ENCODE assay signal across 8 cellular contexts in genomic region chr4:18021720-18022571, GRCh38. TPM values are rescaled to one million over a fixed set of nuclear protein-coding genes. Genes with fewer than 3 reads are reported as not detected.
DNase-seq lines count a peak whose midpoint lies in the region; TF ChIP-seq lines count a peak whose summit lies in the region.

LCORL (minus strand) TSS chr4:18021755; CDS start chr4:18021751, 4 bp downstream.

- DNase-seq in GM04503 (ENCODE audit: low read depth) (peak; percentile 77), HEK293T (ENCODE audit: extremely low spot score) (peak; percentile 89), MV-4-11 (lab: John Stamatoyannopoulos, UW) (peak; percentile 96), SK-MEL-5 (ENCODE audit: low read depth, low spot score) (peak; percentile 97), germinal center (ENCODE audit: low spot score) (peak; percentile 92), non-pigmented ciliary epithelial cell (ENCODE audit: low read depth) (peak; percentile 86), superior temporal gyrus (ENCODE audit: extremely low spot score) (peak; percentile 98)
- peak; percentile 86 for DNase-seq in activated naive CD4-positive, alpha-beta T cell treated with anti-CD3 and anti-CD28 coated beads, Interleukin-2, amount 50 U/mL, for 16 hours

- in situ Hi-C loops in SK-MEL-5 (cut with HindIII; ENCODE audit: low pct_unique_long_range_greater_than_20kb, low sequenced_read_pairs): no loop called here

- POLR2A ChIA-PET in HEK293T (lab: Yijun Ruan, JAX): interaction anchor here (0.9 kb wide), 1 partner anchor 11 kb away, joined by 3 read pairs; no protein-coding TSS in a partner anchor

- CTCF ChIA-PET in HEK293T (lab: Yijun Ruan, JAX): interaction anchor here (0.5 kb wide), 1 partner anchor 47 kb away, joined by 3 read pairs; no protein-coding TSS in a partner anchor

TF ChIP-seq in HEK293T, 16 proteins besides CTCF, POLR2A, EP300 and RAD21:
- TF ChIP-seq SUZ12 (IDR thresholded peaks at IDR 0.05): peak; percentile 88
- TF ChIP-seq FOXM1 (IDR thresholded peaks at IDR 0.05; ENCODE audit: borderline replicate concordance): no peak
- peak; percentile 66 for TF ChIP-seq L3MBTL2 (conservative IDR thresholded peaks at IDR 0.05)
- TF ChIP-seq NFRKB (IDR thresholded peaks at IDR 0.05): no peak
- no peak for TF ChIP-seq LEF1 (IDR thresholded peaks at IDR 0.05; ENCODE audit: borderline replicate concordance)
- TF ChIP-seq FOXA1 (IDR thresholded peaks at IDR 0.05): no peak
- no peak for TF ChIP-seq BHLHE40 (IDR thresholded peaks at IDR 0.05; ENCODE audit: borderline replicate concordance)
- peak; percentile 80 for TF ChIP-seq ZNF384 (IDR thresholded peaks at IDR 0.05)
- TF ChIP-seq HDGF (IDR thresholded peaks at IDR 0.05; ENCODE audit: borderline replicate concordance): 0 out of 2 replicates have a peak, but pooled peaks have one; percentile 31
- no peak for TF ChIP-seq FOXK2 (IDR thresholded peaks at IDR 0.05)
- peak; percentile 97 for TF ChIP-seq PKNOX1 (IDR thresholded peaks at IDR 0.05)
- TF ChIP-seq TARDBP (IDR thresholded peaks at IDR 0.05): no peak
- TF ChIP-seq ELF4 (IDR thresholded peaks at IDR 0.05): no peak; the same call in 1 of the 2 replicates
- no peak for TF ChIP-seq CTBP1 (IDR thresholded peaks at IDR 0.05; ENCODE audit: borderline replicate concordance)
- no peak for TF ChIP-seq ARNT (IDR thresholded peaks at IDR 0.05)
- TF ChIP-seq SP1 (IDR thresholded peaks at IDR 0.05): no peak

RNA-seq across cellular contexts. Expression of gene LCORL, which starts in this region (rescaled TPM):
- 9.3 and 16.3 TPM in 2 replicates for total RNA-seq in SK-MEL-5 (2014; rRNA removed; shearing (Covaris generic))
- 3.2 and 4.1 TPM in 2 replicates for polyA plus RNA-seq in SK-MEL-5 (2015; cell fraction: cytosol; rRNA removed)
- 4.4 and 11.9 TPM in 2 replicates for polyA plus RNA-seq in SK-MEL-5 (2015; cell fraction: nucleus; rRNA removed)

Comparison
In these comparisons a context has a peak if more than half of its experiments do, and no peak if none do; other contexts are left out.
1. Peak in every context shown above with its lines: DNase-seq.